22 cellular contexts compared by ENCODE assay signal in genomic region chr10:44340557-44340956, GRCh38.
"Had no signal": no experiment of that assay in that cellular context is flagged by ENCODE, and none has a peak within 500 bp of the region (broad histone marks: within the 10 kb centered on the region; RNA-seq: fewer than 3 reads in every experiment).

No MANE protein-coding gene starts in this region.

- H3K27ac Mint-ChIP-seq: effector memory CD8-positive, alpha-beta T cell; mesothelial cell of epicardium; naive B cell; natural killer cell treated with Interleukin-12 subunit alpha and Interleukin-12 subunit beta and Interleukin-15 and Interleukin-18, amount 100 ng/mL, for 72 hours had no signal

- H3K4me1 ChIP-seq: left lung had no signal

- H3K9me3 Mint-ChIP-seq: effector memory CD8-positive, alpha-beta T cell; mesothelial cell of epicardium; natural killer cell treated with Interleukin-12 subunit alpha and Interleukin-12 subunit beta and Interleukin-15 and Interleukin-18, amount 100 ng/mL, for 72 hours; neural crest cell had no signal

- H3K36me3 Mint-ChIP-seq: mesothelial cell of epicardium; naive B cell; natural killer cell treated with Interleukin-12 subunit alpha and Interleukin-12 subunit beta and Interleukin-15 and Interleukin-18, amount 100 ng/mL, for 72 hours had no signal

- H3K27me3 ChIP-seq: gastrocnemius medialis, left lung, stomach, thyroid gland had no signal

- H3K4me3 Mint-ChIP-seq: effector memory CD8-positive, alpha-beta T cell; mesothelial cell of epicardium; natural killer cell treated with Interleukin-12 subunit alpha and Interleukin-12 subunit beta and Interleukin-15 and Interleukin-18, amount 100 ng/mL, for 72 hours; neural crest cell had no signal

- H3K4me3 ChIP-seq: gastrocnemius medialis, left lung, mucosa of descending colon, psoas muscle, stomach, thyroid gland had no signal

- H3K36me3 ChIP-seq: gastrocnemius medialis, left lung, stomach, thyroid gland had no signal

- ATAC-seq: effector memory CD8-positive, alpha-beta T cell; gastrocnemius medialis; left lung; mucosa of descending colon; natural killer cell treated with Interleukin-12 subunit alpha and Interleukin-12 subunit beta and Interleukin-15 and Interleukin-18, amount 100 ng/mL, for 72 hours; psoas muscle; right cardiac atrium had no signal

- H3K4me1 Mint-ChIP-seq: naive B cell, neural crest cell had no signal

- DNase-seq: cortex of kidney; effector memory CD8-positive, alpha-beta T cell; foreskin fibroblast; gastrocnemius medialis; kidney; left lung; mesenchymal stem cell; mucosa of descending colon; naive B cell; psoas muscle; right cardiac atrium; small intestine; stimulated activated CD4-positive, alpha-beta T cell treated with anti-CD3 and anti-CD28 coated beads, Interleukin-15, amount 100 ng/mL, for 24 hours; stimulated activated CD4-positive, alpha-beta T cell treated with anti-CD3 and anti-CD28 coated beads, Interleukin-4, amount 100 ng/mL, for 1 hour; stimulated activated CD8-positive, alpha-beta memory T cell treated with anti-CD3 and anti-CD28 coated beads, Interleukin-4, amount 100 ng/mL, for 48 hours; stimulated activated naive CD4-positive, alpha-beta T cell treated with Interleukin-2 at 50 U/mL for 16 hours; stomach; thyroid gland; trophoblast cell had no signal

- H3K27ac ChIP-seq: gastrocnemius medialis, left lung, psoas muscle, stomach, thyroid gland had no signal

- H3K9me3 ChIP-seq: gastrocnemius medialis, left lung, mucosa of descending colon, psoas muscle, stomach, thyroid gland had no signal
